In genomic region chr16:79609861-79610260, GRCh38 we compare ENCODE assay signal across 16 cellular contexts.
"Had no signal": no experiment of that assay in that cellular context is flagged by ENCODE, and none has a peak within 500 bp of the region (broad histone marks: within the 10 kb centered on the region; RNA-seq: fewer than 3 reads in every experiment).

No MANE protein-coding gene starts in this region.

- H3K4me3 ChIP-seq: adrenal gland, esophagus squamous epithelium, lung had no signal

- H3K4me3 Mint-ChIP-seq: activated CD8-positive, alpha-beta memory T cell treated with anti-CD3 and anti-CD28 coated beads, Interleukin-2, amount 10 ng/mL, durations not matched to agents 7 days and 5 days; dendritic cell treated with granulocyte-macrophage colony-stimulating factor and Interleukin-4, amounts not matched to agents 40 ng/mL and 50 ng/mL, for 4 days; nephron had no signal

- H3K27ac ChIP-seq: adrenal gland, esophagus squamous epithelium, parathyroid adenoma had no signal

- H3K9me3 ChIP-seq: adrenal gland, esophagus squamous epithelium had no signal

- H3K79me2 ChIP-seq: parathyroid adenoma had no signal

- H3K9me3 Mint-ChIP-seq: activated naive CD4-positive, alpha-beta T cell treated with anti-CD3 and anti-CD28 coated beads, Interleukin-2, amount 50 U/mL, for 72 hours; dendritic cell treated with granulocyte-macrophage colony-stimulating factor and Interleukin-4, amounts not matched to agents 40 ng/mL and 50 ng/mL, for 4 days; nephron had no signal

- H3K27ac Mint-ChIP-seq: activated CD8-positive, alpha-beta memory T cell treated with anti-CD3 and anti-CD28 coated beads, Interleukin-2, amount 10 ng/mL, durations not matched to agents 7 days and 5 days; activated naive CD4-positive, alpha-beta T cell treated with anti-CD3 and anti-CD28 coated beads, Interleukin-2, amount 50 U/mL, for 72 hours; dendritic cell treated with granulocyte-macrophage colony-stimulating factor and Interleukin-4, amounts not matched to agents 40 ng/mL and 50 ng/mL, for 4 days; nephron had no signal

- H3K36me3 Mint-ChIP-seq: activated CD8-positive, alpha-beta memory T cell treated with anti-CD3 and anti-CD28 coated beads, Interleukin-2, amount 10 ng/mL, durations not matched to agents 7 days and 5 days; activated naive CD4-positive, alpha-beta T cell treated with anti-CD3 and anti-CD28 coated beads, Interleukin-2, amount 50 U/mL, for 72 hours had no signal

- DNase-seq: activated CD4-positive, alpha-beta T cell treated with anti-CD3 and anti-CD28 coated beads, Interleukin-2, amount 50 U/mL, for 48 hours; activated CD8-positive, alpha-beta memory T cell treated with anti-CD3 and anti-CD28 coated beads, Interleukin-2, amount 10 ng/mL, durations not matched to agents 7 days and 5 days; activated T-cell treated with anti-CD3 and anti-CD28 coated beads, Interleukin-2, amount 50 U/mL, for 1 hour; adrenal gland; effector CD8-positive, alpha-beta T cell; esophagus squamous epithelium; hippocampal formation; midbrain; T-helper 1 cell; T1000 had no signal

- H3K36me3 ChIP-seq: adrenal gland, esophagus squamous epithelium had no signal

- ATAC-seq: activated CD4-positive, CD25-positive, alpha-beta regulatory T cell treated with anti-CD3 and anti-CD28 coated beads, Interleukin-2, amount 50 U/mL, for 24 hours; activated CD8-positive, alpha-beta memory T cell treated with anti-CD3 and anti-CD28 coated beads, Interleukin-2, amount 10 ng/mL, durations not matched to agents 7 days and 5 days; activated naive CD4-positive, alpha-beta T cell treated with anti-CD3 and anti-CD28 coated beads, Interleukin-2, amount 50 U/mL, for 72 hours had no signal

- H3K27me3 ChIP-seq: adrenal gland had no signal

- H2AFZ ChIP-seq: parathyroid adenoma had no signal
